ENCODE assay signal across 8 cellular contexts in genomic region chr2:135531231-135532197, GRCh38. TPM values are rescaled to one million over a fixed set of nuclear protein-coding genes. Genes with fewer than 3 reads are reported as not detected.
DNase-seq lines count a peak whose midpoint lies in the region; ATAC-seq and TF ChIP-seq lines count a peak whose summit lies in the region.

TSS of gene R3HDM1 (plus strand) at chr2:135531484. CDS start at chr2:135604846, 73,362 bp downstream.

- DNase-seq in NCI-H1930 (lab: John Stamatoyannopoulos, UW) = peak; percentile 98 to 99
- DNase-seq in T-helper 2 cell treated with Interferon-gamma antibody and Interleukin-4, amounts not matched to agents 5 μg/mL and 100 μg/mL, for 36 hours (ENCODE audit: low spot score) = peak; percentile 95
- DNase-seq in ascending aorta (ENCODE audit: low spot score in 2 of 2) = peak; percentile 97 to 100
- peak; percentile 98 for DNase-seq in right cardiac atrium
- peak; percentile 100 for DNase-seq in pulmonary artery endothelial cell (ENCODE audit: low read depth, low spot score)
- peak; percentile 97 to 100 for DNase-seq in uterus

- intact Hi-C loops in ascending aorta (cut with DNase I) = loop anchor here (1.0 to 2.0 kb wide), 5 partner anchors 210 to 613 kb away; partner anchors contain the start of genes CCNT2, DARS1, MCM6 and RAB3GAP1
- intact Hi-C loops in right cardiac atrium (cut with DNase I) = no loop called here
- intact Hi-C loops in uterus (cut with DNase I; ENCODE audit: low total_unique reads) = no loop called here

- H3K4me3 ChIP-seq in ascending aorta (peak within 1 kb of the TSS; percentile 78 to 82), right cardiac atrium (ENCODE audit: low read length) (peak within 1 kb of the TSS; percentile 85), uterus (peak within 1 kb of the TSS; percentile 58 to 93)

- no peaks in the 10 kb centered on the region for H3K9me3 Mint-ChIP-seq in T-helper 2 cell treated with Interferon-gamma antibody and Interleukin-4, amounts not matched to agents 5 μg/mL and 100 μg/mL, for 36 hours

- peaks cover 21% of the 10 kb centered on the region for H3K4me1 Mint-ChIP-seq in T-helper 2 cell treated with Interferon-gamma antibody and Interleukin-4, amounts not matched to agents 5 μg/mL and 100 μg/mL, for 36 hours (ENCODE audit: low read depth)

- ATAC-seq in GM18502 (IDR thresholded peaks at IDR 0.05; ENCODE audit: poor library complexity, unreplicated experiment) = peak; percentile 78
- ATAC-seq in HG02970 (IDR thresholded peaks at IDR 0.05; ENCODE audit: low FRiP score, unreplicated experiment) = peak; percentile 86
- ATAC-seq in right cardiac atrium = peak; percentile 98

- H3K36me3 ChIP-seq in ascending aorta (no peaks in the 10 kb centered on the region), uterus (no peaks in the 10 kb centered on the region)

- H3K27me3 ChIP-seq in ascending aorta (no peaks in the 10 kb centered on the region), right cardiac atrium (ENCODE audit: control insufficient read depth, insufficient read depth) (no peaks in the 10 kb centered on the region), uterus (no peaks in the 10 kb centered on the region)

- H3K36me3 Mint-ChIP-seq in T-helper 2 cell treated with Interferon-gamma antibody and Interleukin-4, amounts not matched to agents 5 μg/mL and 100 μg/mL, for 36 hours (ENCODE audit: low read depth) = peaks cover 10% of the 10 kb centered on the region

- H3K27ac ChIP-seq in ascending aorta (peak within 1 kb of the TSS; percentile 86 to 95), right cardiac atrium (ENCODE audit: low read length) (peak within 1 kb of the TSS; percentile 95), uterus (peak within 1 kb of the TSS; percentile 97)

- H3K4me1 ChIP-seq in ascending aorta = peaks cover 0 to 10% of the 10 kb centered on the region in 2 donors
- no peaks in the 10 kb centered on the region for H3K4me1 ChIP-seq in right cardiac atrium (ENCODE audit: control insufficient read depth, insufficient read depth, low read length)
- peaks cover 0 to 3% of the 10 kb centered on the region in 2 donors for H3K4me1 ChIP-seq in uterus

- H3K27ac Mint-ChIP-seq in T-helper 2 cell treated with Interferon-gamma antibody and Interleukin-4, amounts not matched to agents 5 μg/mL and 100 μg/mL, for 36 hours = peak within 1 kb of the TSS; percentile 69

- no peaks in the 10 kb centered on the region for H3K27me3 Mint-ChIP-seq in T-helper 2 cell treated with Interferon-gamma antibody and Interleukin-4, amounts not matched to agents 5 μg/mL and 100 μg/mL, for 36 hours (ENCODE audit: low read depth)

- TF ChIP-seq CTCF in ascending aorta (IDR thresholded peaks at IDR 0.05) = peak in 1 of 3 experiments; percentile 4
- no peak for TF ChIP-seq CTCF in uterus (IDR thresholded peaks at IDR 0.05)

- no peak within 1 kb of the TSS for H3K4me3 Mint-ChIP-seq in T-helper 2 cell treated with Interferon-gamma antibody and Interleukin-4, amounts not matched to agents 5 μg/mL and 100 μg/mL, for 36 hours

- under 1% methylated on average over 75 of the region's 75 CpGs for WGBS in right cardiac atrium

- no peaks in the 10 kb centered on the region for H3K9me3 ChIP-seq in ascending aorta
- no peaks in the 10 kb centered on the region for H3K9me3 ChIP-seq in right cardiac atrium (ENCODE audit: control insufficient read depth, low read length)
- no peaks in the 10 kb centered on the region for H3K9me3 ChIP-seq in uterus

- peak; percentile 11 to 17 for TF ChIP-seq POLR2A in uterus (IDR thresholded peaks at IDR 0.05)

RNA-seq across cellular contexts. Expression of gene R3HDM1, which starts in this region (rescaled TPM):
- total RNA-seq in ascending aorta (5.0 TPM), right cardiac atrium (10 to 100 TPM; 19.1 to 23.1 (median 20.8) TPM), pulmonary artery endothelial cell (6.6 and 8.6 TPM in 2 replicates), uterus (10 to 100 TPM in 2 of 4 donors, 1 to 10 TPM in 1, under 1 TPM in 1; 0.59 to 41.8 (median 13.7) TPM)
- polyA plus RNA-seq in right cardiac atrium = 8.2 TPM

Comparison
In these comparisons a context has a peak if more than half of its experiments do, and no peak if none do; other contexts are left out.
1. Peak in every context shown above with its lines: DNase-seq, ATAC-seq, H3K4me3 ChIP-seq and H3K27ac ChIP-seq.